In genomic region chr13:97435794-97436193, GRCh38 we compare ENCODE assay signal across 8 cellular contexts. TPM values are rescaled to one million over a fixed set of nuclear protein-coding genes. Genes with fewer than 3 reads are reported as not detected.
DNase-seq lines count a peak whose midpoint lies in the region; ATAC-seq and TF ChIP-seq lines count a peak whose summit lies in the region.

No MANE protein-coding gene starts in this region.

- H3K27me3 Mint-ChIP-seq in central memory CD8-positive, alpha-beta T cell = no peaks in the 10 kb centered on the region

- peak overlapping the region; percentile 84 for H3K4me3 Mint-ChIP-seq in central memory CD8-positive, alpha-beta T cell

- H2AFZ ChIP-seq in neuron (ENCODE audit: low read depth, low read length) = no peak overlapping the region

- no peak overlapping the region for H3K27ac ChIP-seq in body of pancreas

- no peak for ATAC-seq in central memory CD8-positive, alpha-beta T cell (replicated peaks; ENCODE audit: extremely low read depth, poor library complexity, severe bottlenecking)
- ATAC-seq in body of pancreas = no peak

- H3K4me3 ChIP-seq in neuron (ENCODE audit: low read length) (peak overlapping the region; percentile 98), body of pancreas (no peak overlapping the region)

- H3K9me3 ChIP-seq in neuron (ENCODE audit: low read length) = no peaks in the 10 kb centered on the region
- H3K9me3 ChIP-seq in body of pancreas = no peaks in the 10 kb centered on the region

- H3K27ac Mint-ChIP-seq in central memory CD8-positive, alpha-beta T cell (ENCODE audit: low read depth) = peak overlapping the region; percentile 17

- H3K4me1 ChIP-seq in neuron (ENCODE audit: insufficient read depth, low read length) = peaks cover 26% of the 10 kb centered on the region
- H3K4me1 ChIP-seq in body of pancreas = no peaks in the 10 kb centered on the region

- peaks cover 34% of the 10 kb centered on the region for H3K4me1 Mint-ChIP-seq in central memory CD8-positive, alpha-beta T cell

- H3K27me3 ChIP-seq in neuron (ENCODE audit: insufficient read depth, low read length) (no peaks in the 10 kb centered on the region), body of pancreas (no peaks in the 10 kb centered on the region)

- peaks cover 12% of the 10 kb centered on the region for H3K36me3 ChIP-seq in neuron (ENCODE audit: insufficient read depth, low read length)
- H3K36me3 ChIP-seq in body of pancreas (replicated peaks in 1 of 2; ENCODE audit: insufficient read depth in 1 of 2, low read depth in 2 of 2) = no peaks in the 10 kb centered on the region

- DNase-seq in EL = peak; percentile 13
- peak; percentile 15 for DNase-seq in M059J (ENCODE audit: low read depth)
- no peak for DNase-seq in central memory CD8-positive, alpha-beta T cell (ENCODE audit: low spot score in 2 of 2)
- DNase-seq in body of pancreas = no peak
- no peak for DNase-seq in HCEC 1CT
- no peak for DNase-seq in pons (ENCODE audit: low spot score)
- DNase-seq in NK-92 (lab: John Stamatoyannopoulos, UW; ENCODE audit: unreplicated experiment) = no peak

- intact Hi-C loops in body of pancreas (cut with DNase I) = no loop called here

- H3K9me3 Mint-ChIP-seq in central memory CD8-positive, alpha-beta T cell = no peaks in the 10 kb centered on the region

- peaks cover 20% of the 10 kb centered on the region for H3K36me3 Mint-ChIP-seq in central memory CD8-positive, alpha-beta T cell (ENCODE audit: insufficient read depth)

- no peak for TF ChIP-seq POLR2A in body of pancreas (IDR thresholded peaks at IDR 0.05)

- TF ChIP-seq CTCF in body of pancreas (IDR thresholded peaks at IDR 0.05) = no peak

- 50 to 54% methylated on average over 5 of the region's 5 CpGs for WGBS in body of pancreas, 2 donors

RNA-seq across cellular contexts. Expression of gene RAP2A, which starts 1.8 kb away (rescaled TPM):
- total RNA-seq in M059J (2014; rRNA removed; shearing (Covaris generic)) = 12.3 and 20.7 TPM in 2 replicates
- 1 to 10 TPM; 4.3 to 7.3 TPM for total RNA-seq in body of pancreas

Comparison
In these comparisons a context has a peak if more than half of its experiments do, and no peak if none do; other contexts are left out.
1. DNase-seq: peak in EL (single experiment) and M059J (single experiment); none in central memory CD8-positive, alpha-beta T cell (0 of 2), body of pancreas (0 of 4), HCEC 1CT (single experiment), pons (single experiment) and NK-92 (single experiment).